Comparison of ENCODE assay signal across 18 cellular contexts in the genomic region with DNA sequence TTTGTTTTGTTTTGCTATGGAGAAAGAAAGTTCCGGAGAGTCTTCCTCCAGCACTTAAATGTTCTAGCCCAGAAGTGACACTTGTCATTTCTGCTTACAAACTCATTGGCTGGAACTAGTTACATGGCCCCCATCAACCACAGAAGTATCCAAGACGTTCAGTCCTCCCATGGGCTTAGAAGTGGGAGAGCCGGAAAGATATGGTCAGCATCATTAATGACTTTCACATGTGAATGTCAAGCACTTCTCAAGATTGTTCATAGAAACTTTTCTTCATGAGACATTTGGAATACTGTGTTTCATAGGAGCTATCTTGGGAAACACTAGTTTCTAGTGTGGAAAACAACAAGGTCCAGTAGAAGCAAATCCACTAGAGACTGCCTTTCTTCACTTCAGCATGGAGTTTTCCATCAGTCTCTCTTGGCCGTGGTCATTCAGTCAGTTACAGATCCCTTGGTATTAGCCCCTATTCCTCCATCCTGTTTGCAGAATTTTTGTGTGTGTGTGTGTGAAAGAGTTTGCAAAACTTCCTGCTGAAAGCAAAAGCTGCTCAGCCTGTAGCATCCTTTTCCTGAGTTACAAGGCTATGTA.
DNase-seq lines count a peak whose midpoint lies in the region; ATAC-seq and TF ChIP-seq lines count a peak whose summit lies in the region.
"Had no signal": no experiment of that assay in that cellular context is flagged by ENCODE, and none has a peak within 500 bp of the region (broad histone marks: within the 10 kb centered on the region; RNA-seq: fewer than 3 reads in every experiment).

No MANE protein-coding gene starts in this region.

- intact Hi-C loops in Right ventricle myocardium inferior (cut with DNase I) (loop anchor here (5.0 to 10.0 kb wide), 2 partner anchors 203 to 375 kb away; a partner anchor contains a TSS), OCI-LY7 (cut with micrococcal nuclease; ENCODE audit: unreplicated experiment) (loop anchor here (2.0 to 10.0 kb wide), 4 partner anchors 61 to 375 kb away; a partner anchor contains a TSS), sciatic nerve (cut with DNase I) (no loop called here), transverse colon (cut with DNase I; ENCODE audit: low total_unique reads) (no loop called here)

- TF ChIP-seq EP300 in transverse colon (IDR thresholded peaks at IDR 0.05; ENCODE audit: low read depth): no peak

- no peaks in the 10 kb centered on the region for H3K4me1 ChIP-seq in right atrium auricular region
- peaks cover 51% of the 10 kb centered on the region for H3K4me1 ChIP-seq in OCI-LY7 (ENCODE audit: insufficient read depth, low read length, poor library complexity, severe bottlenecking)
- H3K4me1 ChIP-seq in transverse colon: no peaks in the 10 kb centered on the region

- no peak overlapping the region for H3K4me3 Mint-ChIP-seq in activated T-cell treated with anti-CD3 and anti-CD28 coated beads, Interleukin-2, amount 50 U/mL, for 4 hours

- no peak for TF ChIP-seq POLR2A in transverse colon (IDR thresholded peaks at IDR 0.05)

- H3K9me3 Mint-ChIP-seq in activated T-cell treated with anti-CD3 and anti-CD28 coated beads, Interleukin-2, amount 50 U/mL, for 4 hours: no peaks in the 10 kb centered on the region

- TF ChIP-seq CTCF in right atrium auricular region (IDR thresholded peaks at IDR 0.05): no peak
- no peak for TF ChIP-seq CTCF in OCI-LY7 (conservative IDR thresholded peaks at IDR 0.05; ENCODE audit: low read length)
- TF ChIP-seq CTCF in RWPE1 (conservative IDR thresholded peaks at IDR 0.05; ENCODE audit: low read depth): no peak
- TF ChIP-seq CTCF in transverse colon (IDR thresholded peaks at IDR 0.05): no peak

- H3K27me3 Mint-ChIP-seq in activated T-cell treated with anti-CD3 and anti-CD28 coated beads, Interleukin-2, amount 50 U/mL, for 4 hours (ENCODE audit: low read depth): peaks cover 36% of the 10 kb centered on the region

- 73 to 80% methylated on average over 3 to 4 of the region's 4 CpGs for WGBS in transverse colon (ENCODE audit: low coverage in 1 of 2), 2 donors

- H3K27me3 ChIP-seq in right atrium auricular region (no peaks in the 10 kb centered on the region), transverse colon (peaks cover 14% of the 10 kb centered on the region)

- CTCF ChIA-PET in OCI-LY7 (lab: Charles Lee; ENCODE audit: unreplicated experiment): no interaction called here
- CTCF ChIA-PET in RWPE1 (lab: Yijun Ruan, JAX): no interaction called here

- no peak overlapping the region for H3K4me3 ChIP-seq in right atrium auricular region
- peak overlapping the region; percentile 44 for H3K4me3 ChIP-seq in OCI-LY7 (ENCODE audit: low read depth, low read length, poor library complexity, severe bottlenecking)
- H3K4me3 ChIP-seq in transverse colon: no peak overlapping the region

- no peak overlapping the region for H3K27ac ChIP-seq in right atrium auricular region
- peak overlapping the region; percentile 76 for H3K27ac ChIP-seq in OCI-LY7 (ENCODE audit: low read depth, low read length, poor library complexity, severe bottlenecking)
- H3K27ac ChIP-seq in RWPE1: no peak overlapping the region
- H3K27ac ChIP-seq in transverse colon: no peak overlapping the region

- BruUV-seq in OCI-LY7 (replicated peaks; lab: Mats Ljungman, UMichigan): no TSS peak

- H2AFZ ChIP-seq in OCI-LY7 (ENCODE audit: low read length): no peak overlapping the region

- H3K9me3 ChIP-seq in right atrium auricular region (peaks cover 0 to 4% of the 10 kb centered on the region in 2 donors), OCI-LY7 (ENCODE audit: low read length) (peaks cover 6% of the 10 kb centered on the region), transverse colon (no peaks in the 10 kb centered on the region)

- H3K36me3 Mint-ChIP-seq in activated T-cell treated with anti-CD3 and anti-CD28 coated beads, Interleukin-2, amount 50 U/mL, for 4 hours (ENCODE audit: insufficient read depth): no peaks in the 10 kb centered on the region

- H3K36me3 ChIP-seq in right atrium auricular region (no peaks in the 10 kb centered on the region), OCI-LY7 (ENCODE audit: insufficient read depth, low read length) (peaks cover 53% of the 10 kb centered on the region), transverse colon (no peaks in the 10 kb centered on the region)

- peak; percentile 80 for ATAC-seq in Right ventricle myocardium inferior
- ATAC-seq in sciatic nerve: peak; percentile 49
- no peak for ATAC-seq in activated T-cell treated with anti-CD3 and anti-CD28 coated beads, Interleukin-2, amount 50 U/mL, for 4 hours

- H3K9me2 ChIP-seq in OCI-LY7 (ENCODE audit: insufficient read depth, low read length): no peaks in the 10 kb centered on the region

- DNase-seq in Right ventricle myocardium inferior (ENCODE audit: missing footprints) (no peak), right atrium auricular region (ENCODE audit: low spot score) (no peak), OCI-LY7 (ENCODE audit: low spot score) (peak; percentile 37), fibroblast of peridontal ligament (ENCODE audit: extremely low read depth) (peak; percentile 51), sciatic nerve (ENCODE audit: low spot score) (no peak), RWPE1 (ENCODE audit: low spot score) (no peak), transverse colon (no peak)
- no peak for DNase-seq in activated T-cell treated with anti-CD3 and anti-CD28 coated beads, Interleukin-2, amount 50 U/mL, for 4 hours
- DNase-seq: 8988T, C1 segment of cervical spinal cord, DMS79 treated with DMSO at 0.1 percent for 48 hours, KBM-7, NCI-H1436, NCI-H2029, NCI-H2171, NCI-H446 treated with DMSO at 0.1 percent for 48 hours, NCI-H774, SIG-M5 had no signal

- peaks cover 45% of the 10 kb centered on the region; the same call in 1 of the 2 replicates for H3K79me2 ChIP-seq in OCI-LY7 (ENCODE audit: insufficient read depth, low read depth, low read length)

- POLR2A ChIA-PET in OCI-LY7 (lab: Charles Lee): interaction anchor here (1.0 to 1.3 kb wide), 2 partner anchors 46 to 160 kb away, joined by 3 read pairs; no protein-coding TSS in a partner anchor
- POLR2A ChIA-PET in RWPE1 (lab: Yijun Ruan, JAX; ENCODE audit: low non-redundant PET): no interaction called here

- in situ Hi-C loops in transverse colon (cut with MboI; ENCODE audit: low pct_ligation_motif_present in 1 of 4, low pct_unique_long_range_greater_than_20kb in 1 of 4, low sequenced_read_pairs in 3 of 4): no loop called here

- peak overlapping the region; percentile 56 for H3K4me2 ChIP-seq in OCI-LY7 (ENCODE audit: low read length)

- no peaks in the 10 kb centered on the region for H3K4me1 Mint-ChIP-seq in activated T-cell treated with anti-CD3 and anti-CD28 coated beads, Interleukin-2, amount 50 U/mL, for 4 hours (ENCODE audit: low read depth)

- no peaks in the 10 kb centered on the region; the same call in 1 of the 2 replicates for H4K20me1 ChIP-seq in OCI-LY7 (ENCODE audit: insufficient read depth, low read length)

Comparison
In these comparisons a context has a peak if more than half of its experiments do, and no peak if none do; other contexts are left out.
1. ATAC-seq: peak in Right ventricle myocardium inferior (single experiment) and sciatic nerve (single experiment); none in activated T-cell treated with anti-CD3 and anti-CD28 coated beads, Interleukin-2, amount 50 U/mL, for 4 hours (0 of 2).
2. DNase-seq: peak in OCI-LY7 (single experiment) and fibroblast of peridontal ligament (single experiment); none in Right ventricle myocardium inferior (single experiment), right atrium auricular region (single experiment), sciatic nerve (single experiment), activated T-cell treated with anti-CD3 and anti-CD28 coated beads, Interleukin-2, amount 50 U/mL, for 4 hours (single experiment), RWPE1 (single experiment) and transverse colon (single experiment).
3. intact Hi-C loops: an anchor here in Right ventricle myocardium inferior (5.0 to 10.0 kb wide) and OCI-LY7 (2.0 to 10.0 kb wide); none called in sciatic nerve and transverse colon.